ENCODE assay signal across 13 cellular contexts in the genomic region with DNA sequence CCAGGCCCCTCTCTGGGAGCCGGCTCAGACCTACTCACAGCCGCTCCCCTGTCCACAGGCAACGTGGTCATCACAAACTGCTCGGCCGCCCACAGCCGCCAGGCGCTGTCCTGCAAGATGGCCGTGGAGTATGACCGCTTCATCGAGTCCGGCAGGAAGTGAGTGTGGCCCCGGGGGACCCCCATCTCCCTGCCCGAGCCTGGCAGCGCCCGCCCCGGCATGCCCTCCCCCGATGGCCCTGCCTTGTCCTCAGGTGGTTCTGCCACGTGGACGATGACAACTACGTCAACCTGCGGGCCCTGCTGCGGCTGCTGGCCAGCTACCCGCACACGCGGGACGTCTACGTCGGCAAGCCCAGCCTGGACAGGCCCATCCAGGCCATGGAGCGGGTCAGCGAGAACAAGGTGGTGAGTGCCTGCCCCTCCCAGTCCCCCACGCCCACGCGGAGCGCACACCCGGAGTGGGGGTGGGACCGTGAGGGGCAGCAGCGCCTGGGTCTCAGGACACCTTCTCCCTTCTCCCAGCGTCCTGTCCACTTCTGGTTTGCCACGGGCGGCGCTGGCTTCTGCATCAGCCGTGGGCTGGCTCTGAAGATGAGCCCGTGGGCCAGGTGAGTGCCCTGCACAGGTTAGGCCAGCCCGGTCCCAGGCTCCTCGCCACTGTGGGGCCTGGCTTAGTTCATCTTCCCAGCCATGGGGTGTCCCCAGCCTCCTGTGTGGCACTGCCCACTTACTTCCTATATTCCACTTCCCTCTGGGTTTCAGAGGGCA. TPM values are rescaled to one million over a fixed set of nuclear protein-coding genes. Genes with fewer than 3 reads are reported as not detected.
A peak's percentile ranks its signal among the peaks of the same experiment; 100 is the strongest.
DNase-seq lines count a peak whose midpoint lies in the region; TF ChIP-seq lines count a peak whose summit lies in the region.
"Had no signal": no experiment of that assay in that cellular context is flagged by ENCODE, and none has a peak within 500 bp of the region (broad histone marks: within the 10 kb centered on the region; RNA-seq: fewer than 3 reads in every experiment).

No MANE protein-coding gene starts in this region.

- peaks cover 45% of the 10 kb centered on the region for H3K4me1 ChIP-seq in neural progenitor cell

- peaks cover 80% of the 10 kb centered on the region for H3F3A ChIP-seq in neural progenitor cell (ENCODE audit: low read depth)

- peaks cover 99% of the 10 kb centered on the region for H4K20me1 ChIP-seq in neural progenitor cell (ENCODE audit: low read depth)

- DNase-seq in CD14-positive monocyte (ENCODE audit: low spot score) (peak; percentile 71), HL-60 (ENCODE audit: low read depth in 1 of 2, low spot score in 1 of 2) (peak in 1 of 2 experiments; percentile 67), neural progenitor cell (ENCODE audit: low spot score) (no peak), NCI-H2196 treated with DMSO at 0.1 percent for 48 hours (lab: John Stamatoyannopoulos, UW; ENCODE audit: unreplicated experiment) (no peak), G401 (ENCODE audit: low spot score) (no peak)
- no peak for DNase-seq in stimulated activated CD4-positive, alpha-beta T cell treated with anti-CD3 and anti-CD28 coated beads, Interleukin-4, amount 100 ng/mL, for 1 hour
- no peak for DNase-seq in stimulated activated CD4-positive, alpha-beta T cell treated with anti-CD3 and anti-CD28 coated beads, Interleukin-12 subunit alpha, Interleukin-12 subunit beta, amount 100 ng/mL, for 4 hours
- DNase-seq: activated CD4-positive, alpha-beta T cell treated with anti-CD3 and anti-CD28 coated beads, Interleukin-2, amount 50 U/mL, for 4 hours; amniotic stem cell; stimulated activated CD4-positive, alpha-beta T cell treated with anti-CD3 and anti-CD28 coated beads, Interleukin-1b, Interleukin-23, amount 100 ng/mL, for 48 hours had no signal

- H3K4me1 Mint-ChIP-seq in CD14-positive monocyte (peaks cover 72% of the 10 kb centered on the region), brain (peaks cover 63% of the 10 kb centered on the region), neural progenitor cell (peaks cover 49% of the 10 kb centered on the region)

- H3K9me3 Mint-ChIP-seq in CD14-positive monocyte (peaks cover 0 to 2% (median 0%) of the 10 kb centered on the region in 7 donors), brain (no peaks in the 10 kb centered on the region), neural progenitor cell (no peaks in the 10 kb centered on the region)

- in situ Hi-C loops in G401 (cut with HindIII; ENCODE audit: low sequenced_read_pairs) = no loop called here

- intact Hi-C loops in CD14-positive monocyte (cut with micrococcal nuclease) = loop anchor here in 1 of 2 donors (10.0 kb wide), 1 partner anchor 991 kb away; the partner anchor contains the start of gene MAFK

- H3K4me3 Mint-ChIP-seq in CD14-positive monocyte = peak overlapping the region; percentile 69 to 83
- no peak overlapping the region for H3K4me3 Mint-ChIP-seq in brain
- peak overlapping the region; percentile 35 for H3K4me3 Mint-ChIP-seq in neural progenitor cell

- H3K9me3 ChIP-seq in neural progenitor cell (ENCODE audit: low read depth) = no peaks in the 10 kb centered on the region

- H3K27ac Mint-ChIP-seq in CD14-positive monocyte (peak overlapping the region; percentile 77 to 93 (median 83)), brain (peak overlapping the region in 4 of 5 experiments; percentile 60 to 76 (median 71)), neural progenitor cell (no peak overlapping the region)

- peak; percentile 45 for TF ChIP-seq CTCF in CD14-positive monocyte (IDR thresholded peaks at IDR 0.05)
- no peak for TF ChIP-seq CTCF in HL-60 (IDR thresholded peaks at IDR 0.05; ENCODE audit: insufficient read depth, low read length)
- no peak for TF ChIP-seq CTCF in brain (conservative IDR thresholded peaks at IDR 0.05)
- no peak for TF ChIP-seq CTCF in neural progenitor cell (IDR thresholded peaks at IDR 0.05)

- no peak overlapping the region for H3K9ac ChIP-seq in neural progenitor cell

- no peak overlapping the region for H2AFZ ChIP-seq in neural progenitor cell (replicated peaks)

- peak overlapping the region; percentile 90 for H3K4me2 ChIP-seq in neural progenitor cell

- H3K4me3 ChIP-seq in HL-60 (replicated peaks; ENCODE audit: insufficient read depth, low read length) = no peak overlapping the region
- H3K4me3 ChIP-seq in neural progenitor cell = no peak overlapping the region

- H3K36me3 ChIP-seq in neural progenitor cell = no peaks in the 10 kb centered on the region

- H3K27ac ChIP-seq in HL-60 (replicated peaks) (peak overlapping the region; percentile 33), neural progenitor cell (no peak overlapping the region)

- H3K36me3 Mint-ChIP-seq in CD14-positive monocyte (peaks cover 47 to 63% of the 10 kb centered on the region in 2 donors), brain (peaks cover 11% of the 10 kb centered on the region), neural progenitor cell (peaks cover 7% of the 10 kb centered on the region)

- H3K27me3 ChIP-seq in HL-60 (ENCODE audit: insufficient read depth, poor library complexity, severe bottlenecking) (no peaks in the 10 kb centered on the region), neural progenitor cell (no peaks in the 10 kb centered on the region)

- H3K79me2 ChIP-seq in neural progenitor cell (ENCODE audit: low read depth) = peaks cover 65% of the 10 kb centered on the region

- peaks cover 0 to 2% (median 0%) of the 10 kb centered on the region in 3 donors for H3K27me3 Mint-ChIP-seq in CD14-positive monocyte (ENCODE audit: low read depth in 3 of 3)
- H3K27me3 Mint-ChIP-seq in brain = no peaks in the 10 kb centered on the region
- peaks cover 12% of the 10 kb centered on the region for H3K27me3 Mint-ChIP-seq in neural progenitor cell (ENCODE audit: insufficient read depth, low read depth)

RNA-seq across cellular contexts. Expression of gene LFNG, which starts 5.8 kb away (rescaled TPM):
- polyA plus RNA-seq in CD14-positive monocyte = 1 to 10 TPM; 1.9 to 2.2 TPM
- polyA plus RNA-seq in brain (ENCODE audit: insufficient read depth, low read depth, low replicate concordance) = 86.6 TPM
- total RNA-seq in neural progenitor cell (ENCODE audit: low replicate concordance) = 58.0 and 177 TPM in 2 replicates
- 3.4 and 5.6 TPM in 2 replicates for total RNA-seq in G401 (2014; rRNA removed; shearing (Covaris generic))

RNA-seq across cellular contexts. Expression of gene BRAT1, which starts 30.0 kb away (rescaled TPM):
- polyA plus RNA-seq in CD14-positive monocyte = 10 to 100 TPM; 31.6 to 32.5 TPM
- polyA plus RNA-seq in brain (ENCODE audit: insufficient read depth, low read depth, low replicate concordance) = 49.3 TPM
- 9.3 and 52.2 TPM in 2 replicates for total RNA-seq in neural progenitor cell (ENCODE audit: low replicate concordance)
- 87.3 and 104 TPM in 2 replicates for total RNA-seq in G401 (2014; rRNA removed; shearing (Covaris generic))

RNA-seq across cellular contexts. Expression of gene IQCE, which starts 33.4 kb away (rescaled TPM):
- 1 to 10 TPM; 1.8 to 3.0 TPM for polyA plus RNA-seq in CD14-positive monocyte
- 18.0 TPM for polyA plus RNA-seq in brain (ENCODE audit: insufficient read depth, low read depth, low replicate concordance)
- 4.6 and 10.1 TPM in 2 replicates for total RNA-seq in neural progenitor cell (ENCODE audit: low replicate concordance)
- 21.6 and 32.9 TPM in 2 replicates for total RNA-seq in G401 (2014; rRNA removed; shearing (Covaris generic))

RNA-seq across cellular contexts. Expression of gene GRIFIN, which starts 49.1 kb away (rescaled TPM):
- polyA plus RNA-seq in CD14-positive monocyte = not detected
- not detected for polyA plus RNA-seq in brain (ENCODE audit: insufficient read depth, low read depth, low replicate concordance)
- not detected in 2 replicates for total RNA-seq in neural progenitor cell (ENCODE audit: low replicate concordance)
- total RNA-seq in G401 (2014; rRNA removed; shearing (Covaris generic)) = not detected in 2 replicates
- total RNA-seq: Daoy, subcutaneous adipose tissue had no signal

Comparison
In these comparisons a context has a peak if more than half of its experiments do, and no peak if none do; other contexts are left out.
1. H3K4me3 Mint-ChIP-seq: peak in CD14-positive monocyte (2 of 2) and neural progenitor cell (single experiment); none in brain (0 of 5).